ENCODE assay signal across 8 cellular contexts in the genomic region with DNA sequence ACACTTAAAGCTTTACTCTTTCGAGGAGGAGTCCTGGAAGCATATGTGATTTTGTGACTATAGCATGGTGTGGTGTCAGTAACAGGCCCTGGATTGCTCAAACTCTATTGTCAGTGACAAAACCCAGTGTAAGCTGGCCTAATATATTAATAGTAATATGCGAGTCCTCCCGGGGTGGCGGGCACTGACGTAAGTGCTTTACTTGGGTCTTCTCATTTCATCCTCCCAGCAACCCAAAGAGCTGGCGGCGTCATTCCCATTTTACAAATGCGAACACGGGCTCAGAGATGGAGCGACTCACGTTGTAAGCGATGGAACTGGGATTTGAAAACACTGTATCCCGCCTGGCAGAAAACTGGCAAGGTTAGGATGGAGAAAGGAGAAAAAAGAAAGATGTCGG. TPM values are rescaled to one million over a fixed set of nuclear protein-coding genes. Genes with fewer than 3 reads are reported as not detected.
DNase-seq lines count a peak whose midpoint lies in the region; ATAC-seq, FAIRE-seq and TF ChIP-seq lines count a peak whose summit lies in the region.

No MANE protein-coding gene starts in this region.

- H3K27ac ChIP-seq in liver (ENCODE audit: low read depth in 1 of 2, low read length in 2 of 2): peak overlapping the region; percentile 62
- H3K27ac ChIP-seq in transverse colon: peak overlapping the region; percentile 82 to 95 (median 93)

- no peak for TF ChIP-seq RAD21 in liver (IDR thresholded peaks at IDR 0.05)

- TF ChIP-seq POLR2A in transverse colon (IDR thresholded peaks at IDR 0.05) (no peak), H54 (IDR thresholded peaks at IDR 0.05; ENCODE audit: low read depth, low read length) (no peak)

- DNase-seq in activated T-cell treated with anti-CD3 and anti-CD28 coated beads, Interleukin-2, amount 50 U/mL, for 4 hours: no peak
- DNase-seq in activated T-cell treated with anti-CD3 and anti-CD28 coated beads for 4 hours (no peak), adipocyte (ENCODE audit: low read depth) (peak; percentile 38), transverse colon (no peak), H54 (ENCODE audit: insufficient read length, low spot score) (no peak), GM19239 (ENCODE audit: insufficient read length, low spot score) (no peak), foreskin melanocyte (no peak)

- peaks cover 56% of the 10 kb centered on the region for H3K4me1 Mint-ChIP-seq in activated T-cell treated with anti-CD3 and anti-CD28 coated beads, Interleukin-2, amount 50 U/mL, for 4 hours (ENCODE audit: low read depth)

- no peaks in the 10 kb centered on the region for H3K27me3 Mint-ChIP-seq in activated T-cell treated with anti-CD3 and anti-CD28 coated beads, Interleukin-2, amount 50 U/mL, for 4 hours (ENCODE audit: low read depth)

- no peak for ATAC-seq in activated T-cell treated with anti-CD3 and anti-CD28 coated beads, Interleukin-2, amount 50 U/mL, for 4 hours

- H3K4me3 ChIP-seq in adipocyte (ENCODE audit: low read length) (peak overlapping the region; percentile 97), liver (ENCODE audit: low read depth in 1 of 3, low read length in 3 of 3) (peak overlapping the region; percentile 74 to 90 (median 85)), transverse colon (peak overlapping the region; percentile 65 to 97 (median 70))

- in situ Hi-C loops in transverse colon (cut with MboI; ENCODE audit: low pct_ligation_motif_present in 1 of 4, low pct_unique_long_range_greater_than_20kb in 1 of 4, low sequenced_read_pairs in 3 of 4): no loop called here

- TF ChIP-seq CTCF in liver (IDR thresholded peaks at IDR 0.05; ENCODE audit: low read depth, low read length, missing input control): no peak
- TF ChIP-seq CTCF in transverse colon (IDR thresholded peaks at IDR 0.05): no peak

- no peaks in the 10 kb centered on the region for H3K27me3 ChIP-seq in adipocyte (replicated peaks; ENCODE audit: control insufficient read depth, insufficient read depth, low read length)
- H3K27me3 ChIP-seq in liver (ENCODE audit: control insufficient read depth in 4 of 4, insufficient read depth in 4 of 4, low read length in 3 of 4): no peaks in the 10 kb centered on the region
- no peaks in the 10 kb centered on the region for H3K27me3 ChIP-seq in transverse colon

- intact Hi-C loops in transverse colon (cut with DNase I; ENCODE audit: low total_unique reads): no loop called here

- H3K9ac ChIP-seq in adipocyte (ENCODE audit: low read length) (peak overlapping the region; percentile 91), liver (ENCODE audit: low read depth in 1 of 2, low read length in 2 of 2) (peak overlapping the region; percentile 1 to 40)

- FAIRE-seq in H54 (lab: Jason Lieb, UNC) (no peak), GM19239 (lab: Jason Lieb, UNC) (no peak)

- H3K36me3 ChIP-seq in adipocyte (ENCODE audit: control insufficient read depth, insufficient read depth, low read length, severe bottlenecking) (peaks cover 13% of the 10 kb centered on the region), liver (ENCODE audit: control insufficient read depth in 4 of 4, insufficient read depth in 3 of 4, low read depth in 1 of 4, low read length in 3 of 4) (peaks cover 0 to 8% (median 4%) of the 10 kb centered on the region in 4 donors), transverse colon (no peaks in the 10 kb centered on the region)

- H3K36me3 Mint-ChIP-seq in activated T-cell treated with anti-CD3 and anti-CD28 coated beads, Interleukin-2, amount 50 U/mL, for 4 hours (ENCODE audit: insufficient read depth): peaks cover 6% of the 10 kb centered on the region

- H3K9me3 ChIP-seq in adipocyte (ENCODE audit: control insufficient read depth, low read length): no peaks in the 10 kb centered on the region
- no peaks in the 10 kb centered on the region for H3K9me3 ChIP-seq in liver (ENCODE audit: control insufficient read depth in 4 of 4, low read length in 3 of 4)
- no peaks in the 10 kb centered on the region for H3K9me3 ChIP-seq in transverse colon

- peak overlapping the region; percentile 96 for H3K4me3 Mint-ChIP-seq in activated T-cell treated with anti-CD3 and anti-CD28 coated beads, Interleukin-2, amount 50 U/mL, for 4 hours

- H3K4me1 ChIP-seq in adipocyte (ENCODE audit: control insufficient read depth, insufficient read depth, low read length): peaks cover 18% of the 10 kb centered on the region
- peaks cover 10 to 23% (median 16%) of the 10 kb centered on the region in 4 donors for H3K4me1 ChIP-seq in liver (ENCODE audit: control insufficient read depth in 4 of 4, insufficient read depth in 4 of 4, low read length in 3 of 4)
- peaks cover 6 to 40% (median 25%) of the 10 kb centered on the region in 4 donors for H3K4me1 ChIP-seq in transverse colon

- 46% methylated on average over 14 of the region's 14 CpGs for WGBS in liver
- 53 to 73% methylated on average over 3 to 14 of the region's 14 CpGs for WGBS in transverse colon (ENCODE audit: low coverage in 1 of 2), 2 donors

- no peak for TF ChIP-seq EP300 in transverse colon (IDR thresholded peaks at IDR 0.05; ENCODE audit: low read depth)

- no peaks in the 10 kb centered on the region for H3K9me3 Mint-ChIP-seq in activated T-cell treated with anti-CD3 and anti-CD28 coated beads, Interleukin-2, amount 50 U/mL, for 4 hours

TF ChIP-seq in liver, 16 proteins besides CTCF, POLR2A, EP300 and RAD21 (continues in another document):
- no peak for TF ChIP-seq HNF4G (IDR thresholded peaks at IDR 0.05)
- no peak for TF ChIP-seq RXRA (IDR thresholded peaks at IDR 0.05)
- TF ChIP-seq SP1 (IDR thresholded peaks at IDR 0.05): no peak
- TF ChIP-seq GABPA (IDR thresholded peaks at IDR 0.05 in 1 of 2, conservative IDR thresholded peaks at IDR 0.05 in 1 of 2): no peak
- no peak for TF ChIP-seq FOXA1 (IDR thresholded peaks at IDR 0.05)
- TF ChIP-seq NR2F2 (IDR thresholded peaks at IDR 0.05): no peak
- no peak for TF ChIP-seq FOXA2 (IDR thresholded peaks at IDR 0.05)
- no peak for TF ChIP-seq HNF4A (conservative IDR thresholded peaks at IDR 0.05)
- no peak for TF ChIP-seq MAX (IDR thresholded peaks at IDR 0.05)
- TF ChIP-seq TAF1 (conservative IDR thresholded peaks at IDR 0.05): no peak
- TF ChIP-seq REST (IDR thresholded peaks at IDR 0.05): no peak
- no peak for TF ChIP-seq EGR1 (IDR thresholded peaks at IDR 0.05; ENCODE audit: low read depth in 2 of 2)
- TF ChIP-seq ATF3 (IDR thresholded peaks at IDR 0.05): no peak
- TF ChIP-seq YY1 (IDR thresholded peaks at IDR 0.05): no peak

RNA-seq across cellular contexts. Expression of gene TECPR1, which starts 0.6 kb away (rescaled TPM):
- total RNA-seq in activated T-cell treated with anti-CD3 and anti-CD28 coated beads, Interleukin-2, amount 50 U/mL, for 4 hours: 10 to 100 TPM; 35.1 to 42.8 (median 36.1) TPM
- total RNA-seq in liver (10 to 100 TPM; 10.9 to 16.3 TPM), transverse colon (10 to 100 TPM; 23.1 to 43.0 (median 28.8) TPM)
- 1 to 10 TPM; 3.3 to 4.8 TPM for polyA plus RNA-seq in liver

RNA-seq across cellular contexts. Expression of gene BRI3, which starts 28.8 kb away (rescaled TPM):
- 10 to 100 TPM; 46.4 to 58.1 (median 51.1) TPM for total RNA-seq in activated T-cell treated with anti-CD3 and anti-CD28 coated beads, Interleukin-2, amount 50 U/mL, for 4 hours
- total RNA-seq in liver: 10 to 100 TPM; 14.0 to 30.1 TPM
- polyA plus RNA-seq in liver: 10 to 100 TPM; 69.3 to 80.4 TPM
- 10 to 100 TPM in 3 of 4 donors, 1 to 10 TPM in 1; 9.8 to 87.5 (median 51.5) TPM for total RNA-seq in transverse colon

RNA-seq across cellular contexts. Expression of gene BHLHA15, which starts 41.4 kb away (rescaled TPM):
- under 1 TPM in 2 of 3 donors, not detected in 1; 0.52 to 0.69 TPM for total RNA-seq in activated T-cell treated with anti-CD3 and anti-CD28 coated beads, Interleukin-2, amount 50 U/mL, for 4 hours
- total RNA-seq in liver: 10 to 100 TPM in 1 of 2 donors, 1 to 10 TPM in 1; 1.8 to 28.9 TPM
- 10 to 100 TPM in 1 of 2 donors, 1 to 10 TPM in 1; 1.0 to 13.4 TPM for polyA plus RNA-seq in liver
- total RNA-seq in transverse colon: 1 to 10 TPM in 2 of 4 donors, not detected in 2; 2.0 to 7.3 TPM
